ENCODE assay signal across 27 cellular contexts in the genomic region with DNA sequence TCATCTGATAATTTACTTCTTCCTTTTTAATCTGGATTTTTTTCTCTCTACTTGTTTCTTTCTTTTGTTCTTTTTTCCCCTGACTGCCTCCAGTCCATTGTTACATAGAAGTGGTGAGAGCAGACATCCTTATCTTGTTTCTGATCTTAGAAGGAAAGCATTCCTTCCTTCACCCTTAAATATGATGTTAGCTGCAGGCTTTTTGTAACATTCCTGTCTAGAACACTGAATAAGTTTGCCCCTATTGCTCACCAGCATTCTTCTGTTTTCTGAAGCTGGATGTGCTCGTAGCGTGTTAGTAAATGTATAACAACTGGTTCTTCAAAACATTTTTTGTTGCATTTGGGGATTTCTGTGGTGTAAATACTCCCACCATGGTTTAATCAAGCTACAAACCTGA.
DNase-seq lines count a peak whose midpoint lies in the region; ATAC-seq, FAIRE-seq and TF ChIP-seq lines count a peak whose summit lies in the region.
"Had no signal": no experiment of that assay in that cellular context is flagged by ENCODE, and none has a peak within 500 bp of the region (broad histone marks: within the 10 kb centered on the region; RNA-seq: fewer than 3 reads in every experiment).

No MANE protein-coding gene starts in this region.

- H3K27ac ChIP-seq in A673 (ENCODE audit: low read depth, low read length, poor library complexity, severe bottlenecking) = peak overlapping the region; percentile 29
- no peak overlapping the region for H3K27ac ChIP-seq in Karpas-422 (ENCODE audit: low read length)
- no peak overlapping the region for H3K27ac ChIP-seq in endothelial cell of umbilical vein (ENCODE audit: insufficient read depth, low read depth, low read length)
- H3K27ac ChIP-seq in CD8-positive, alpha-beta T cell (ENCODE audit: low read depth, low read length) = no peak overlapping the region
- H3K27ac ChIP-seq in kidney (ENCODE audit: low read depth in 2 of 2, low read length in 2 of 2) = no peak overlapping the region
- H3K27ac ChIP-seq: BLaER1, HL-60, lower lobe of right lung, thyroid gland had no signal

- no peak for TF ChIP-seq POLR2A in endothelial cell of umbilical vein (IDR thresholded peaks at IDR 0.05; ENCODE audit: low read depth, low read length)

- BruUV-seq in A673 (replicated peaks; lab: Mats Ljungman, UMichigan) (no TSS peak), endothelial cell of umbilical vein (replicated peaks; lab: Mats Ljungman, UMichigan) (no TSS peak)

- H3K27me3 ChIP-seq in A673 (replicated peaks; ENCODE audit: insufficient read depth, low read depth, low read length, poor library complexity) = no peaks in the 10 kb centered on the region
- no peaks in the 10 kb centered on the region for H3K27me3 ChIP-seq in Karpas-422 (ENCODE audit: low read length)
- H3K27me3 ChIP-seq in endothelial cell of umbilical vein (ENCODE audit: control insufficient read depth in 2 of 2, insufficient read depth in 2 of 2, low read length in 2 of 2) = no peaks in the 10 kb centered on the region
- H3K27me3 ChIP-seq in CD8-positive, alpha-beta T cell (ENCODE audit: insufficient read depth, low read length) = no peaks in the 10 kb centered on the region
- H3K27me3 ChIP-seq: BLaER1, thyroid gland had no signal

- dilution Hi-C loops in endothelial cell of umbilical vein (cut with MboI; ENCODE audit: extremely low pct_ligation_motif_present, low sequenced_read_pairs) = no loop called here

- no peak for FAIRE-seq in endothelial cell of umbilical vein (lab: Jason Lieb, UNC)
- no peak for FAIRE-seq in kidney (lab: Jason Lieb, UNC)

- H2AFZ ChIP-seq in Karpas-422 (ENCODE audit: low read length) (no peak overlapping the region), endothelial cell of umbilical vein (ENCODE audit: low read depth, low read length) (no peak overlapping the region)

- H3K9me3 ChIP-seq in A673 (ENCODE audit: low read depth, low read length, poor library complexity, severe bottlenecking) = no peaks in the 10 kb centered on the region
- no peaks in the 10 kb centered on the region for H3K9me3 ChIP-seq in Karpas-422 (ENCODE audit: low read length)
- H3K9me3 ChIP-seq in endothelial cell of umbilical vein (replicated peaks; ENCODE audit: control insufficient read depth, insufficient read depth, low read length) = no peaks in the 10 kb centered on the region
- no peaks in the 10 kb centered on the region for H3K9me3 ChIP-seq in CD8-positive, alpha-beta T cell (ENCODE audit: low read length)
- H3K9me3 ChIP-seq in kidney (ENCODE audit: control insufficient read depth in 1 of 2, low read length in 2 of 2) = no peaks in the 10 kb centered on the region
- H3K9me3 ChIP-seq: BLaER1, Caco-2, lower lobe of right lung, thyroid gland had no signal

- H4K20me1 ChIP-seq in Karpas-422 (ENCODE audit: insufficient read depth, low read depth, low read length) (no peaks in the 10 kb centered on the region), endothelial cell of umbilical vein (replicated peaks; ENCODE audit: control insufficient read depth, extremely low read depth, insufficient read depth, low read length) (no peaks in the 10 kb centered on the region)
- H4K20me1 ChIP-seq: BLaER1 had no signal

- no peak overlapping the region for H3K4me3 Mint-ChIP-seq in CD8-positive, alpha-beta T cell
- H3K4me3 Mint-ChIP-seq: activated T-cell treated with anti-CD3 and anti-CD28 coated beads, Interleukin-2, amount 50 U/mL, for 4 hours; stimulated activated naive B cell treated with anti-CD40 and anti-IgM and Interleukin-4, amounts not matched to agents 10 μg/mL and 1 μg/mL and 100 μg/mL, for 72 hours; T-helper 17 cell had no signal

- no peak overlapping the region for H3K27ac Mint-ChIP-seq in CD8-positive, alpha-beta T cell
- H3K27ac Mint-ChIP-seq: stimulated activated naive B cell treated with anti-CD40 and anti-IgM and Interleukin-4, amounts not matched to agents 10 μg/mL and 1 μg/mL and 100 μg/mL, for 72 hours; T-helper 17 cell had no signal

- H3K9me1 ChIP-seq in endothelial cell of umbilical vein (replicated peaks; ENCODE audit: control insufficient read depth, extremely low read depth, insufficient read depth, low read length) = no peaks in the 10 kb centered on the region

- TF ChIP-seq CTCF in A673 (conservative IDR thresholded peaks at IDR 0.05; ENCODE audit: low read depth, low read length) = no peak
- TF ChIP-seq CTCF in endothelial cell of umbilical vein (IDR thresholded peaks at IDR 0.05; ENCODE audit: extremely low read depth in 1 of 2, insufficient read depth in 1 of 2, low read depth in 1 of 2, low read length in 2 of 2) = no peak
- no peak for TF ChIP-seq CTCF in CD8-positive, alpha-beta T cell (IDR thresholded peaks at IDR 0.05)
- no peak for TF ChIP-seq CTCF in kidney (IDR thresholded peaks at IDR 0.05; ENCODE audit: borderline replicate concordance, extremely low read depth, insufficient read depth)

- H3K79me2 ChIP-seq in Karpas-422 (ENCODE audit: low read length) (no peaks in the 10 kb centered on the region), endothelial cell of umbilical vein (ENCODE audit: control insufficient read depth, insufficient read depth, low read length) (no peaks in the 10 kb centered on the region)

- H3K36me3 ChIP-seq in A673 (ENCODE audit: insufficient read depth, low read length, poor library complexity, severe bottlenecking) = no peaks in the 10 kb centered on the region
- H3K36me3 ChIP-seq in Karpas-422 (ENCODE audit: insufficient read depth, low read length) = no peaks in the 10 kb centered on the region
- no peaks in the 10 kb centered on the region for H3K36me3 ChIP-seq in endothelial cell of umbilical vein (ENCODE audit: control insufficient read depth in 2 of 2, extremely low read depth in 1 of 2, insufficient read depth in 2 of 2, low read length in 2 of 2)
- H3K36me3 ChIP-seq in CD8-positive, alpha-beta T cell (ENCODE audit: insufficient read depth, low read length) = no peaks in the 10 kb centered on the region
- H3K36me3 ChIP-seq in kidney (ENCODE audit: control insufficient read depth in 1 of 2, insufficient read depth in 2 of 2, low read length in 2 of 2) = no peaks in the 10 kb centered on the region
- H3K36me3 ChIP-seq: BLaER1, lower lobe of right lung, thyroid gland had no signal

- no peaks in the 10 kb centered on the region for H3K9me3 Mint-ChIP-seq in CD8-positive, alpha-beta T cell
- H3K9me3 Mint-ChIP-seq: activated T-cell treated with anti-CD3 and anti-CD28 coated beads, Interleukin-2, amount 50 U/mL, for 4 hours; stimulated activated naive B cell treated with anti-CD40 and anti-IgM and Interleukin-4, amounts not matched to agents 10 μg/mL and 1 μg/mL and 100 μg/mL, for 72 hours had no signal

- H3K9ac ChIP-seq in Karpas-422 (ENCODE audit: low read length) (no peak overlapping the region), endothelial cell of umbilical vein (replicated peaks; ENCODE audit: extremely low read depth, insufficient read depth, low read length) (no peak overlapping the region), kidney (ENCODE audit: low read length in 2 of 2) (no peak overlapping the region)
- H3K9ac ChIP-seq: BLaER1 had no signal

- H3K27me3 Mint-ChIP-seq in CD8-positive, alpha-beta T cell (ENCODE audit: low read depth) = peaks cover 20% of the 10 kb centered on the region

- H3K36me3 Mint-ChIP-seq in CD8-positive, alpha-beta T cell = no peaks in the 10 kb centered on the region
- H3K36me3 Mint-ChIP-seq: stimulated activated naive B cell treated with anti-CD40 and anti-IgM and Interleukin-4, amounts not matched to agents 10 μg/mL and 1 μg/mL and 100 μg/mL, for 72 hours had no signal

- DNase-seq in A673 (ENCODE audit: low spot score) (peak; percentile 29), Karpas-422 (peak; percentile 12), endothelial cell of umbilical vein (ENCODE audit: low read depth, low spot score) (peak; percentile 3), left kidney (ENCODE audit: low read depth, low spot score) (peak; percentile 18), NCI-H2171 (lab: John Stamatoyannopoulos, UW) (no peak), kidney (no peak)
- DNase-seq in CD8-positive, alpha-beta T cell = no peak
- DNase-seq: activated CD4-positive, alpha-beta T cell treated with anti-CD3 and anti-CD28 coated beads for 4 hours; activated naive CD4-positive, alpha-beta T cell treated with Interleukin-2 at 50 U/mL for 16 hours; activated T-cell treated with anti-CD3 and anti-CD28 coated beads, Interleukin-2, amount 50 U/mL, for 4 hours; anterior cingulate cortex; Caco-2; DND-41; effector CD4-positive, alpha-beta T cell; H7; lower lobe of right lung; NCI-H1105 treated with DMSO at 0.1 percent for 48 hours; NCI-H2029 treated with DMSO at 0.1 percent for 48 hours; stimulated activated CD4-positive, alpha-beta T cell treated with anti-CD3 and anti-CD28 coated beads, Interleukin-2, amount 100 ng/mL, for 48 hours; stimulated activated naive B cell treated with anti-CD40 and anti-IgM and Interleukin-4, amounts not matched to agents 10 μg/mL and 1 μg/mL and 100 μg/mL, for 72 hours; T-helper 17 cell; thyroid gland had no signal

- H3K9me2 ChIP-seq in Karpas-422 (replicated peaks; ENCODE audit: insufficient read depth, low read length) = no peaks in the 10 kb centered on the region

- intact Hi-C loops in A673 (cut with micrococcal nuclease; ENCODE audit: unreplicated experiment) (loop anchor here (5.0 kb wide), 1 partner anchor 643 kb away; no protein-coding TSS in a partner anchor), endothelial cell of umbilical vein (cut with micrococcal nuclease) (no loop called here), kidney (cut with DNase I) (no loop called here)
- intact Hi-C loops in CD8-positive, alpha-beta T cell (cut with DNase I, micrococcal nuclease) = no loop called here

- POLR2A ChIA-PET in A673 (lab: Charles Lee; ENCODE audit: low non-redundant PET) (no interaction called here), endothelial cell of umbilical vein (lab: Charles Lee) (no interaction called here)
- POLR2A ChIA-PET in CD8-positive, alpha-beta T cell (lab: Charles Lee) = no interaction called here

- H3K4me2 ChIP-seq in Karpas-422 (ENCODE audit: low read depth, low read length, poor library complexity, severe bottlenecking) = no peak overlapping the region
- no peak overlapping the region for H3K4me2 ChIP-seq in endothelial cell of umbilical vein (ENCODE audit: insufficient read depth, low read length)
- H3K4me2 ChIP-seq: BLaER1 had no signal

- H3K4me3 ChIP-seq in A673 (ENCODE audit: low read depth, low read length, poor library complexity, severe bottlenecking) (no peak overlapping the region), Karpas-422 (ENCODE audit: low read length) (no peak overlapping the region), endothelial cell of umbilical vein (replicated peaks in 1 of 3; ENCODE audit: insufficient read depth in 1 of 3, low read depth in 1 of 3, low read length in 3 of 3) (no peak overlapping the region), kidney (ENCODE audit: low read length in 2 of 2) (no peak overlapping the region)
- no peak overlapping the region for H3K4me3 ChIP-seq in CD8-positive, alpha-beta T cell (ENCODE audit: low read depth, low read length)
- H3K4me3 ChIP-seq: BLaER1, lower lobe of right lung, thyroid gland had no signal

- H3K4me1 Mint-ChIP-seq in CD8-positive, alpha-beta T cell (ENCODE audit: low read depth) = no peaks in the 10 kb centered on the region

- ATAC-seq in CD8-positive, alpha-beta T cell = no peak
- no peak for ATAC-seq in HG02852 (IDR thresholded peaks at IDR 0.05; ENCODE audit: unreplicated experiment)
- ATAC-seq: activated T-cell treated with anti-CD3 and anti-CD28 coated beads, Interleukin-2, amount 50 U/mL, for 4 hours; esophagus mucosa; lower lobe of right lung; Panc1; stimulated activated naive B cell treated with anti-CD40 and anti-IgM and Interleukin-4, amounts not matched to agents 10 μg/mL and 1 μg/mL and 100 μg/mL, for 72 hours; T-helper 17 cell had no signal

- CTCF ChIA-PET in A673 (lab: Charles Lee) (no interaction called here), endothelial cell of umbilical vein (lab: Charles Lee) (no interaction called here)
- CTCF ChIA-PET in CD8-positive, alpha-beta T cell (lab: Charles Lee) = no interaction called here

- H3K4me1 ChIP-seq in A673 (ENCODE audit: insufficient read depth, low read length, poor library complexity, severe bottlenecking) = peaks cover 25% of the 10 kb centered on the region
- no peaks in the 10 kb centered on the region for H3K4me1 ChIP-seq in Karpas-422 (ENCODE audit: low read length)
- no peaks in the 10 kb centered on the region for H3K4me1 ChIP-seq in endothelial cell of umbilical vein (ENCODE audit: control insufficient read depth, extremely low read depth, insufficient read depth, low read length)
- H3K4me1 ChIP-seq in CD8-positive, alpha-beta T cell (ENCODE audit: insufficient read depth, low read length) = no peaks in the 10 kb centered on the region
- no peaks in the 10 kb centered on the region for H3K4me1 ChIP-seq in kidney (ENCODE audit: control insufficient read depth in 1 of 2, insufficient read depth in 1 of 2, low read depth in 1 of 2, low read length in 2 of 2)
- H3K4me1 ChIP-seq: Caco-2, lower lobe of right lung, thyroid gland had no signal

Comparison
In these comparisons a context has a peak if more than half of its experiments do, and no peak if none do; other contexts are left out.
1. DNase-seq: peak in A673 (single experiment), Karpas-422 (single experiment), endothelial cell of umbilical vein (single experiment) and left kidney (single experiment); none in CD8-positive, alpha-beta T cell (0 of 7), NCI-H2171 (single experiment) and kidney (single experiment).